Comparison of ENCODE assay signal across 8 cellular contexts in genomic region chr16:46883690-46884512, GRCh38. TPM values are rescaled to one million over a fixed set of nuclear protein-coding genes. Genes with fewer than 3 reads are reported as not detected.
DNase-seq lines count a peak whose midpoint lies in the region; TF ChIP-seq lines count a peak whose summit lies in the region.

Gene GPT2 (plus strand): TSS chr16:46884362. CDS start chr16:46884716, 354 bp downstream.

- peak; percentile 92 for DNase-seq in GM06990 (ENCODE audit: extremely low read depth, insufficient read length)
- DNase-seq in HEK293T (ENCODE audit: extremely low spot score) = peak; percentile 90
- peak; percentile 96 for DNase-seq in MV-4-11 (lab: John Stamatoyannopoulos, UW)
- DNase-seq in SK-N-DZ (ENCODE audit: low spot score) = peak; percentile 96
- peak; percentile 98 for DNase-seq in globus pallidus (ENCODE audit: low spot score)
- peak; percentile 75 to 100 (median 97) for DNase-seq in nucleus accumbens (lab: John Stamatoyannopoulos, UW)
- peak; percentile 97 for DNase-seq in superior temporal gyrus (ENCODE audit: extremely low spot score)

- peak within 1 kb of the TSS; percentile 95 for H3K4me3 Mint-ChIP-seq in activated naive CD4-positive, alpha-beta T cell treated with anti-CD3 and anti-CD28 coated beads, Interleukin-2, amount 50 U/mL, for 24 hours

- no peaks in the 10 kb centered on the region for H3K36me3 Mint-ChIP-seq in activated naive CD4-positive, alpha-beta T cell treated with anti-CD3 and anti-CD28 coated beads, Interleukin-2, amount 50 U/mL, for 24 hours

- POLR2A ChIA-PET in HEK293T (lab: Yijun Ruan, JAX) = interaction anchor here (0.6 to 2.5 kb wide), 15 partner anchors 8 to 194 kb away, joined by 3 to 12 read pairs (median 6); partner anchors contain the start of genes C16orf87 and ORC6

- peaks cover 2% of the 10 kb centered on the region for H3K27me3 Mint-ChIP-seq in activated naive CD4-positive, alpha-beta T cell treated with anti-CD3 and anti-CD28 coated beads, Interleukin-2, amount 50 U/mL, for 24 hours

- CTCF ChIA-PET in HEK293T (lab: Yijun Ruan, JAX) = interaction anchor here (0.6 to 1.6 kb wide), 3 partner anchors 14 to 30 kb away, joined by 3 to 5 read pairs (median 4); no protein-coding TSS in a partner anchor

- no peak for TF ChIP-seq CTCF in GM06990 (IDR thresholded peaks at IDR 0.05; ENCODE audit: insufficient read depth, low read length, poor library complexity, severe bottlenecking)

- H3K27ac Mint-ChIP-seq in activated naive CD4-positive, alpha-beta T cell treated with anti-CD3 and anti-CD28 coated beads, Interleukin-2, amount 50 U/mL, for 24 hours = peak within 1 kb of the TSS; percentile 97

- H3K27me3 ChIP-seq in GM06990 (replicated peaks; ENCODE audit: control insufficient read depth, insufficient read depth, low read length) = no peaks in the 10 kb centered on the region; the same call in 1 of the 2 replicates

- H3K4me1 Mint-ChIP-seq in activated naive CD4-positive, alpha-beta T cell treated with anti-CD3 and anti-CD28 coated beads, Interleukin-2, amount 50 U/mL, for 24 hours = peaks cover 17% of the 10 kb centered on the region

- H3K9me3 Mint-ChIP-seq in activated naive CD4-positive, alpha-beta T cell treated with anti-CD3 and anti-CD28 coated beads, Interleukin-2, amount 50 U/mL, for 24 hours = no peaks in the 10 kb centered on the region

- no peaks in the 10 kb centered on the region for H3K36me3 ChIP-seq in GM06990 (ENCODE audit: control insufficient read depth, insufficient read depth, low read length)

- peak within 1 kb of the TSS; percentile 83 for H3K4me3 ChIP-seq in GM06990 (replicated peaks; ENCODE audit: low read depth, low read length)

TF ChIP-seq in HEK293T, 16 proteins besides CTCF, POLR2A, EP300 and RAD21:
- peak; percentile 73 for TF ChIP-seq L3MBTL2 (conservative IDR thresholded peaks at IDR 0.05)
- TF ChIP-seq TARDBP (IDR thresholded peaks at IDR 0.05) = no peak
- TF ChIP-seq NFRKB (IDR thresholded peaks at IDR 0.05) = no peak
- TF ChIP-seq SUZ12 (IDR thresholded peaks at IDR 0.05) = peak; percentile 40; the same call in 1 of the 2 replicates
- TF ChIP-seq PKNOX1 (IDR thresholded peaks at IDR 0.05) = no peak

RNA-seq across cellular contexts. Expression of gene GPT2, which starts in this region (rescaled TPM):
- 48.0 and 48.4 TPM in 2 replicates for polyA plus RNA-seq in SK-N-DZ (2014; cell fraction: cytosol; rRNA removed)
- 39.8 and 41.3 TPM in 2 replicates for polyA plus RNA-seq in SK-N-DZ (2014; cell fraction: nucleus; rRNA removed)

Comparison
In these comparisons a context has a peak if more than half of its experiments do, and no peak if none do; other contexts are left out.
1. Peak in every context shown above with its lines: DNase-seq and H3K4me3 ChIP-seq.